Comparison of ENCODE assay signal across 2 cellular contexts in the genomic region with DNA sequence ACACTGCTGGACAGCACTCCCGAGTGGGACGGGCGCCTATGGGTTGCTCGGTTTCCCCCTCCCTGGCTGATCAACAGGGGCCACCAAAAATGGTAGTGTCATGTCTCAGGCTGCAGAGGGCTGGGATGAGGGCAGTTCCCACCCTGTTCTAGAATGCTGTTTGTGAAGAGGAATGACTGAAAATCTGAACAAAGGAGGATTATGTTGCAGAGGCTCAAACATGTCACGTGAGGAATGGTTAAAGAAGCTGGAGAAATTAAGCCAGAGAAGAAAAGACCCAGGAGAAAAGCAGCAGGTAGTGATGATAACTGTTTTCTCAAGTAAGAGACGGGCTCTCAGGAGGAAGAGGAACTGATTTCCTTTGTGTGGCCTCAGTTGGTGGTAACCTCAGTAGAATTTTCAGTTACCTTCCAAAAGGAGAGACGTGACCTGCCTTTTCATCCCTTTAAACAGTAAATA.
TF ChIP-seq lines count a peak whose summit lies in the region.

No MANE protein-coding gene starts in this region.

TF ChIP-seq in GM23338, 12 proteins besides CTCF, POLR2A, EP300 and RAD21 (continued from another document and continues in another):
- TF ChIP-seq, protein P1, sequence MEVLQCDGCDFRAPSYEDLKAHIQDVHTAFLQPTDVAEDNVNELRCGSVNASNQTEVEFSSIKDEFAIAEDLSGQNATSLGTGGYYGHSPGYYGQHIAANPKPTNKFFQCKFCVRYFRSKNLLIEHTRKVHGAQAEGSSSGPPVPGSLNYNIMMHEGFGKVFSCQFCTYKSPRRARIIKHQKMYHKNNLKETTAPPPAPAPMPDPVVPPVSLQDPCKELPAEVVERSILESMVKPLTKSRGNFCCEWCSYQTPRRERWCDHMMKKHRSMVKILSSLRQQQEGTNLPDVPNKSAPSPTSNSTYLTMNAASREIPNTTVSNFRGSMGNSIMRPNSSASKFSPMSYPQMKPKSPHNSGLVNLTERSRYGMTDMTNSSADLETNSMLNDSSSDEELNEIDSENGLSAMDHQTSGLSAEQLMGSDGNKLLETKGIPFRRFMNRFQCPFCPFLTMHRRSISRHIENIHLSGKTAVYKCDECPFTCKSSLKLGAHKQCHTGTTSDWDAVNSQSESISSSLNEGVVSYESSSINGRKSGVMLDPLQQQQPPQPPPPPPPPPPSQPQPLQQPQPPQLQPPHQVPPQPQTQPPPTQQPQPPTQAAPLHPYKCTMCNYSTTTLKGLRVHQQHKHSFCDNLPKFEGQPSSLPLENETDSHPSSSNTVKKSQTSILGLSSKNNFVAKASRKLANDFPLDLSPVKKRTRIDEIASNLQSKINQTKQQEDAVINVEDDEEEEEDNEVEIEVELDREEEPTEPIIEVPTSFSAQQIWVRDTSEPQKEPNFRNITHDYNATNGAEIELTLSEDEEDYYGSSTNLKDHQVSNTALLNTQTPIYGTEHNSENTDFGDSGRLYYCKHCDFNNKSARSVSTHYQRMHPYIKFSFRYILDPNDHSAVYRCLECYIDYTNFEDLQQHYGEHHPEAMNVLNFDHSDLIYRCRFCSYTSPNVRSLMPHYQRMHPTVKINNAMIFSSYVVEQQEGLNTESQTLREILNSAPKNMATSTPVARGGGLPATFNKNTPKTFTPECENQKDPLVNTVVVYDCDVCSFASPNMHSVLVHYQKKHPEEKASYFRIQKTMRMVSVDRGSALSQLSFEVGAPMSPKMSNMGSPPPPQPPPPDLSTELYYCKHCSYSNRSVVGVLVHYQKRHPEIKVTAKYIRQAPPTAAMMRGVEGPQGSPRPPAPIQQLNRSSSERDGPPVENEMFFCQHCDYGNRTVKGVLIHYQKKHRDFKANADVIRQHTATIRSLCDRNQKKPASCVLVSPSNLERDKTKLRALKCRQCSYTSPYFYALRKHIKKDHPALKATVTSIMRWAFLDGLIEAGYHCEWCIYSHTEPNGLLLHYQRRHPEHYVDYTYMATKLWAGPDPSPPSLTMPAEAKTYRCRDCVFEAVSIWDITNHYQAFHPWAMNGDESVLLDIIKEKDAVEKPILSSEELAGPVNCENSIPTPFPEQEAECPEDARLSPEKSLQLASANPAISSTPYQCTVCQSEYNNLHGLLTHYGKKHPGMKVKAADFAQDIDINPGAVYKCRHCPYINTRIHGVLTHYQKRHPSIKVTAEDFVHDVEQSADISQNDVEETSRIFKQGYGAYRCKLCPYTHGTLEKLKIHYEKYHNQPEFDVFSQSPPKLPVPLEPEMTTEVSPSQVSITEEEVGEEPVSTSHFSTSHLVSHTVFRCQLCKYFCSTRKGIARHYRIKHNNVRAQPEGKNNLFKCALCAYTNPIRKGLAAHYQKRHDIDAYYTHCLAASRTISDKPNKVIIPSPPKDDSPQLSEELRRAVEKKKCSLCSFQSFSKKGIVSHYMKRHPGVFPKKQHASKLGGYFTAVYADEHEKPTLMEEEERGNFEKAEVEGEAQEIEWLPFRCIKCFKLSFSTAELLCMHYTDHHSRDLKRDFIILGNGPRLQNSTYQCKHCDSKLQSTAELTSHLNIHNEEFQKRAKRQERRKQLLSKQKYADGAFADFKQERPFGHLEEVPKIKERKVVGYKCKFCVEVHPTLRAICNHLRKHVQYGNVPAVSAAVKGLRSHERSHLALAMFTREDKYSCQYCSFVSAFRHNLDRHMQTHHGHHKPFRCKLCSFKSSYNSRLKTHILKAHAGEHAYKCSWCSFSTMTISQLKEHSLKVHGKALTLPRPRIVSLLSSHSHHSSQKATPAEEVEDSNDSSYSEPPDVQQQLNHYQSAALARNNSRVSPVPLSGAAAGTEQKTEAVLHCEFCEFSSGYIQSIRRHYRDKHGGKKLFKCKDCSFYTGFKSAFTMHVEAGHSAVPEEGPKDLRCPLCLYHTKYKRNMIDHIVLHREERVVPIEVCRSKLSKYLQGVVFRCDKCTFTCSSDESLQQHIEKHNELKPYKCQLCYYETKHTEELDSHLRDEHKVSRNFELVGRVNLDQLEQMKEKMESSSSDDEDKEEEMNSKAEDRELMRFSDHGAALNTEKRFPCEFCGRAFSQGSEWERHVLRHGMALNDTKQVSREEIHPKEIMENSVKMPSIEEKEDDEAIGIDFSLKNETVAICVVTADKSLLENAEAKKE (CRISPR knock-in tag; IDR thresholded peaks at IDR 0.05) = no peak
- no peak for TF ChIP-seq CREB1 (CRISPR knock-in tag; IDR thresholded peaks at IDR 0.05; ENCODE audit: low read depth)
- no peak for TF ChIP-seq STAT1 (IDR thresholded peaks at IDR 0.05; ENCODE audit: unreplicated experiment)
- TF ChIP-seq EZH2phosphoT487 (IDR thresholded peaks at IDR 0.05; ENCODE audit: unreplicated experiment) = no peak
- no peak for TF ChIP-seq ZNF114 (CRISPR knock-in tag; IDR thresholded peaks at IDR 0.05)
- no peak for TF ChIP-seq POLR2AphosphoS5 (IDR thresholded peaks at IDR 0.05; ENCODE audit: low read depth)
- no peak for TF ChIP-seq EZH2 (IDR thresholded peaks at IDR 0.05; ENCODE audit: low read depth, unreplicated experiment)
- no peak for TF ChIP-seq ZNF331 (CRISPR knock-in tag; IDR thresholded peaks at IDR 0.05; ENCODE audit: low read depth)
- no peak for TF ChIP-seq NANOG (IDR thresholded peaks at IDR 0.05; ENCODE audit: borderline replicate concordance)
- TF ChIP-seq, protein P2, sequence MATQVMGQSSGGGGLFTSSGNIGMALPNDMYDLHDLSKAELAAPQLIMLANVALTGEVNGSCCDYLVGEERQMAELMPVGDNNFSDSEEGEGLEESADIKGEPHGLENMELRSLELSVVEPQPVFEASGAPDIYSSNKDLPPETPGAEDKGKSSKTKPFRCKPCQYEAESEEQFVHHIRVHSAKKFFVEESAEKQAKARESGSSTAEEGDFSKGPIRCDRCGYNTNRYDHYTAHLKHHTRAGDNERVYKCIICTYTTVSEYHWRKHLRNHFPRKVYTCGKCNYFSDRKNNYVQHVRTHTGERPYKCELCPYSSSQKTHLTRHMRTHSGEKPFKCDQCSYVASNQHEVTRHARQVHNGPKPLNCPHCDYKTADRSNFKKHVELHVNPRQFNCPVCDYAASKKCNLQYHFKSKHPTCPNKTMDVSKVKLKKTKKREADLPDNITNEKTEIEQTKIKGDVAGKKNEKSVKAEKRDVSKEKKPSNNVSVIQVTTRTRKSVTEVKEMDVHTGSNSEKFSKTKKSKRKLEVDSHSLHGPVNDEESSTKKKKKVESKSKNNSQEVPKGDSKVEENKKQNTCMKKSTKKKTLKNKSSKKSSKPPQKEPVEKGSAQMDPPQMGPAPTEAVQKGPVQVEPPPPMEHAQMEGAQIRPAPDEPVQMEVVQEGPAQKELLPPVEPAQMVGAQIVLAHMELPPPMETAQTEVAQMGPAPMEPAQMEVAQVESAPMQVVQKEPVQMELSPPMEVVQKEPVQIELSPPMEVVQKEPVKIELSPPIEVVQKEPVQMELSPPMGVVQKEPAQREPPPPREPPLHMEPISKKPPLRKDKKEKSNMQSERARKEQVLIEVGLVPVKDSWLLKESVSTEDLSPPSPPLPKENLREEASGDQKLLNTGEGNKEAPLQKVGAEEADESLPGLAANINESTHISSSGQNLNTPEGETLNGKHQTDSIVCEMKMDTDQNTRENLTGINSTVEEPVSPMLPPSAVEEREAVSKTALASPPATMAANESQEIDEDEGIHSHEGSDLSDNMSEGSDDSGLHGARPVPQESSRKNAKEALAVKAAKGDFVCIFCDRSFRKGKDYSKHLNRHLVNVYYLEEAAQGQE (IDR thresholded peaks at IDR 0.05; ENCODE audit: unreplicated experiment) = no peak

TF ChIP-seq in WTC11, 78 proteins besides CTCF, POLR2A, EP300 and RAD21 (continued from another document):
- TF ChIP-seq, protein P3, sequence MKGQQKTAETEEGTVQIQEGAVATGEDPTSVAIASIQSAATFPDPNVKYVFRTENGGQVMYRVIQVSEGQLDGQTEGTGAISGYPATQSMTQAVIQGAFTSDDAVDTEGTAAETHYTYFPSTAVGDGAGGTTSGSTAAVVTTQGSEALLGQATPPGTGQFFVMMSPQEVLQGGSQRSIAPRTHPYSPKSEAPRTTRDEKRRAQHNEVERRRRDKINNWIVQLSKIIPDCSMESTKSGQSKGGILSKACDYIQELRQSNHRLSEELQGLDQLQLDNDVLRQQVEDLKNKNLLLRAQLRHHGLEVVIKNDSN (CRISPR knock-in tag; IDR thresholded peaks at IDR 0.05) = peak; percentile 85
- TF ChIP-seq, protein P4, sequence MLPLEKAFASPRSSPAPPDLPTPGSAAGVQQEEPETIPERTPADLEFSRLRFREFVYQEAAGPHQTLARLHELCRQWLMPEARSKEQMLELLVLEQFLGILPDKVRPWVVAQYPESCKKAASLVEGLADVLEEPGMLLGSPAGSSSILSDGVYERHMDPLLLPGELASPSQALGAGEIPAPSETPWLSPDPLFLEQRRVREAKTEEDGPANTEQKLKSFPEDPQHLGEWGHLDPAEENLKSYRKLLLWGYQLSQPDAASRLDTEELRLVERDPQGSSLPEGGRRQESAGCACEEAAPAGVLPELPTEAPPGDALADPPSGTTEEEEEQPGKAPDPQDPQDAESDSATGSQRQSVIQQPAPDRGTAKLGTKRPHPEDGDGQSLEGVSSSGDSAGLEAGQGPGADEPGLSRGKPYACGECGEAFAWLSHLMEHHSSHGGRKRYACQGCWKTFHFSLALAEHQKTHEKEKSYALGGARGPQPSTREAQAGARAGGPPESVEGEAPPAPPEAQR (CRISPR knock-in tag; IDR thresholded peaks at IDR 0.05) = no peak
- peak; percentile 45 for TF ChIP-seq ZNF423 (CRISPR knock-in tag; IDR thresholded peaks at IDR 0.05)
- TF ChIP-seq TP53 (CRISPR knock-in tag; IDR thresholded peaks at IDR 0.05) = no peak
- no peak for TF ChIP-seq GTF2I (CRISPR knock-in tag; conservative IDR thresholded peaks at IDR 0.05)
- TF ChIP-seq CREB1 (CRISPR knock-in tag; IDR thresholded peaks at IDR 0.05) = no peak
- TF ChIP-seq, protein P5, sequence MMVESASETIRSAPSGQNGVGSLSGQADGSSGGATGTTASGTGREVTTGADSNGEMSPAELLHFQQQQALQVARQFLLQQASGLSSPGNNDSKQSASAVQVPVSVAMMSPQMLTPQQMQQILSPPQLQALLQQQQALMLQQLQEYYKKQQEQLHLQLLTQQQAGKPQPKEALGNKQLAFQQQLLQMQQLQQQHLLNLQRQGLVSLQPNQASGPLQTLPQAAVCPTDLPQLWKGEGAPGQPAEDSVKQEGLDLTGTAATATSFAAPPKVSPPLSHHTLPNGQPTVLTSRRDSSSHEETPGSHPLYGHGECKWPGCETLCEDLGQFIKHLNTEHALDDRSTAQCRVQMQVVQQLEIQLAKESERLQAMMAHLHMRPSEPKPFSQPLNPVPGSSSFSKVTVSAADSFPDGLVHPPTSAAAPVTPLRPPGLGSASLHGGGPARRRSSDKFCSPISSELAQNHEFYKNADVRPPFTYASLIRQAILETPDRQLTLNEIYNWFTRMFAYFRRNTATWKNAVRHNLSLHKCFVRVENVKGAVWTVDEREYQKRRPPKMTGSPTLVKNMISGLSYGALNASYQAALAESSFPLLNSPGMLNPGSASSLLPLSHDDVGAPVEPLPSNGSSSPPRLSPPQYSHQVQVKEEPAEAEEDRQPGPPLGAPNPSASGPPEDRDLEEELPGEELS (CRISPR knock-in tag; IDR thresholded peaks at IDR 0.05) = 0 out of 2 replicates have a peak, but pooled peaks have one; percentile 18
- TF ChIP-seq, protein P6, sequence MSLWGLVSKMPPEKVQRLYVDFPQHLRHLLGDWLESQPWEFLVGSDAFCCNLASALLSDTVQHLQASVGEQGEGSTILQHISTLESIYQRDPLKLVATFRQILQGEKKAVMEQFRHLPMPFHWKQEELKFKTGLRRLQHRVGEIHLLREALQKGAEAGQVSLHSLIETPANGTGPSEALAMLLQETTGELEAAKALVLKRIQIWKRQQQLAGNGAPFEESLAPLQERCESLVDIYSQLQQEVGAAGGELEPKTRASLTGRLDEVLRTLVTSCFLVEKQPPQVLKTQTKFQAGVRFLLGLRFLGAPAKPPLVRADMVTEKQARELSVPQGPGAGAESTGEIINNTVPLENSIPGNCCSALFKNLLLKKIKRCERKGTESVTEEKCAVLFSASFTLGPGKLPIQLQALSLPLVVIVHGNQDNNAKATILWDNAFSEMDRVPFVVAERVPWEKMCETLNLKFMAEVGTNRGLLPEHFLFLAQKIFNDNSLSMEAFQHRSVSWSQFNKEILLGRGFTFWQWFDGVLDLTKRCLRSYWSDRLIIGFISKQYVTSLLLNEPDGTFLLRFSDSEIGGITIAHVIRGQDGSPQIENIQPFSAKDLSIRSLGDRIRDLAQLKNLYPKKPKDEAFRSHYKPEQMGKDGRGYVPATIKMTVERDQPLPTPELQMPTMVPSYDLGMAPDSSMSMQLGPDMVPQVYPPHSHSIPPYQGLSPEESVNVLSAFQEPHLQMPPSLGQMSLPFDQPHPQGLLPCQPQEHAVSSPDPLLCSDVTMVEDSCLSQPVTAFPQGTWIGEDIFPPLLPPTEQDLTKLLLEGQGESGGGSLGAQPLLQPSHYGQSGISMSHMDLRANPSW (CRISPR knock-in tag; conservative IDR thresholded peaks at IDR 0.05; ENCODE audit: low read depth) = no peak
